Comparison of ENCODE assay signal across 18 cellular contexts in the genomic region with DNA sequence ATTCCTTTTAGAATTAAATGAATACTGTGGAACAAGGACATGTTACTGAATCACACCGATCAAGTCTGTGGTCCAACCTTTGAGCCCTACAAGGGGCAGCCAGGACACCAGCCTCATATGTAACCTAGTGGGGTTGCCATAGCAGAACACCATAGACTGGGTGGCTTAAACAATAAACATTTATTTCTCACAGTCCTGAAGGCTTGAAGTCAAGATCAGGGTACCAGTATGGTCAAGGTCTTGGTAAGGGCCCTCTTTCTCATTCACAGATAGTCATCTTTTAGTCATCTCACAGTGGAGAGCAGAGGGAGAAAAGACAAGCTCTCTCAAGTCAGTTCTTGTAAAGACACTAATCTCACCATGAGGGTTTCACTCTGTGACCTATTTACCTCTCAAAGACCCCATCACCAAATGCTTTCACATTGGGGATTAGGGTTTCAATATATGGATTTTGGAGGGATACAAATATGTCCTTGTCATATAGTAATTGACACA.
DNase-seq lines count a peak whose midpoint lies in the region; ATAC-seq, FAIRE-seq and TF ChIP-seq lines count a peak whose summit lies in the region.
"Had no signal": no experiment of that assay in that cellular context is flagged by ENCODE, and none has a peak within 500 bp of the region (broad histone marks: within the 10 kb centered on the region; RNA-seq: fewer than 3 reads in every experiment).

No MANE protein-coding gene starts in this region.

- POLR2A ChIA-PET in WTC11 (lab: Charles Lee) (no interaction called here), OCI-LY7 (lab: Charles Lee) (interaction anchor here (0.6 kb wide), 1 partner anchor 74 kb away, joined by 5 read pairs; no protein-coding TSS in a partner anchor)

- H3K4me3 Mint-ChIP-seq in GM23338, result no peak overlapping the region
- no peak overlapping the region for H3K4me3 Mint-ChIP-seq in WTC11
- H3K4me3 Mint-ChIP-seq: CD4-positive, CD25-positive, alpha-beta regulatory T cell; CD8-positive, alpha-beta memory T cell had no signal

- intact Hi-C loops in esophagus muscularis mucosa (cut with DNase I), result no loop called here
- intact Hi-C loops in OCI-LY7 (cut with micrococcal nuclease; ENCODE audit: unreplicated experiment), result no loop called here

- peaks cover 33% of the 10 kb centered on the region for H3K4me1 Mint-ChIP-seq in GM23338
- peaks cover 48% of the 10 kb centered on the region for H3K4me1 Mint-ChIP-seq in WTC11
- H3K4me1 Mint-ChIP-seq: CD4-positive, CD25-positive, alpha-beta regulatory T cell; CD8-positive, alpha-beta memory T cell had no signal

- no peak for TF ChIP-seq EP300 in esophagus muscularis mucosa (IDR thresholded peaks at IDR 0.05)

- H3K27me3 ChIP-seq in GM23338 (ENCODE audit: insufficient read depth) (no peaks in the 10 kb centered on the region), esophagus muscularis mucosa (no peaks in the 10 kb centered on the region)
- H3K27me3 ChIP-seq: BE2C had no signal

- H3K9me3 Mint-ChIP-seq in GM23338 (no peaks in the 10 kb centered on the region), WTC11 (peaks cover 5% of the 10 kb centered on the region; the same call in 1 of the 2 replicates)

- no peaks in the 10 kb centered on the region for H4K20me1 ChIP-seq in GM23338 (replicated peaks; ENCODE audit: insufficient read depth)
- no peaks in the 10 kb centered on the region for H4K20me1 ChIP-seq in OCI-LY7 (ENCODE audit: insufficient read depth, low read length)

- 100% methylated on average over 1 of the region's 1 CpG for WGBS in esophagus muscularis mucosa

- H3K4me2 ChIP-seq in GM23338 (peak overlapping the region; percentile 70), OCI-LY7 (ENCODE audit: low read length) (no peak overlapping the region)

- H3K27ac ChIP-seq in GM23338 (ENCODE audit: low read depth) (no peak overlapping the region), esophagus muscularis mucosa (replicated peaks in 1 of 4) (no peak overlapping the region), OCI-LY7 (ENCODE audit: low read depth, low read length, poor library complexity, severe bottlenecking) (no peak overlapping the region)
- H3K27ac ChIP-seq: GM23248 had no signal

- H2AFZ ChIP-seq in GM23338, result no peak overlapping the region
- H2AFZ ChIP-seq in OCI-LY7 (ENCODE audit: low read length), result no peak overlapping the region
- H2AFZ ChIP-seq: GM23248 had no signal

- DNase-seq in GM23338 (ENCODE audit: low spot score) (no peak), WTC11 (ENCODE audit: low spot score) (no peak), esophagus muscularis mucosa (ENCODE audit: extremely low spot score) (peak; percentile 34), HTR-8/SVneo (ENCODE audit: insufficient read length, low spot score) (no peak), globus pallidus (ENCODE audit: low spot score) (no peak), OCI-LY7 (ENCODE audit: low spot score) (no peak)
- DNase-seq: BE2C; C1 segment of cervical spinal cord; CD4-positive, CD25-positive, alpha-beta regulatory T cell; CD8-positive, alpha-beta memory T cell; COR-L47; DMS 273 treated with DMSO at 0.1 percent for 48 hours; DMS53; DND-41; EL; GM23248; H7 had no signal

- H3K36me3 Mint-ChIP-seq in GM23338 (ENCODE audit: low read depth), result no peaks in the 10 kb centered on the region
- no peaks in the 10 kb centered on the region for H3K36me3 Mint-ChIP-seq in WTC11
- H3K36me3 Mint-ChIP-seq: CD4-positive, CD25-positive, alpha-beta regulatory T cell; CD8-positive, alpha-beta memory T cell had no signal

- H3F3A ChIP-seq in GM23338 (replicated peaks; ENCODE audit: low read depth), result no peaks in the 10 kb centered on the region

- H3K4me1 ChIP-seq in GM23338 (ENCODE audit: insufficient read depth) (peaks cover 35% of the 10 kb centered on the region), esophagus muscularis mucosa (peaks cover 0 to 10% (median 6%) of the 10 kb centered on the region in 4 donors), OCI-LY7 (ENCODE audit: insufficient read depth, low read length, poor library complexity, severe bottlenecking) (peaks cover 25% of the 10 kb centered on the region)
- H3K4me1 ChIP-seq: BE2C had no signal

- no peak for ATAC-seq in GM23338
- ATAC-seq in WTC11, result 0 out of 2 replicates have a peak, but pooled peaks have one; percentile 25
- ATAC-seq: GM12878 had no signal

- H3K36me3 ChIP-seq in GM23338 (ENCODE audit: insufficient read depth) (no peaks in the 10 kb centered on the region), esophagus muscularis mucosa (no peaks in the 10 kb centered on the region), OCI-LY7 (ENCODE audit: insufficient read depth, low read length) (no peaks in the 10 kb centered on the region)
- H3K36me3 ChIP-seq: BE2C had no signal

- H3K4me3 ChIP-seq in GM23338 (peak overlapping the region; percentile 4; the same call in 1 of the 2 replicates), esophagus muscularis mucosa (no peak overlapping the region), OCI-LY7 (ENCODE audit: low read depth, low read length, poor library complexity, severe bottlenecking) (no peak overlapping the region)
- H3K4me3 ChIP-seq: GM12878, GM23248 had no signal

- CTCF ChIA-PET in WTC11 (lab: Charles Lee) (no interaction called here), OCI-LY7 (lab: Charles Lee; ENCODE audit: unreplicated experiment) (no interaction called here)

- no peak for TF ChIP-seq CTCF in GM23338 (conservative IDR thresholded peaks at IDR 0.05; ENCODE audit: low read depth in 2 of 2)
- TF ChIP-seq CTCF in WTC11 (IDR thresholded peaks at IDR 0.05), result no peak
- TF ChIP-seq CTCF in esophagus muscularis mucosa (IDR thresholded peaks at IDR 0.05), result no peak
- TF ChIP-seq CTCF in OCI-LY7 (conservative IDR thresholded peaks at IDR 0.05; ENCODE audit: low read length), result no peak

- peaks cover 0 to 4% (median 0%) of the 10 kb centered on the region in 4 donors for H3K9me3 ChIP-seq in esophagus muscularis mucosa
- no peaks in the 10 kb centered on the region for H3K9me3 ChIP-seq in OCI-LY7 (ENCODE audit: low read length)
- H3K9me3 ChIP-seq: BE2C had no signal

- peaks cover 7% of the 10 kb centered on the region for H3K27me3 Mint-ChIP-seq in GM23338 (ENCODE audit: insufficient read depth, low read depth, poor library complexity)
- H3K27me3 Mint-ChIP-seq in WTC11 (ENCODE audit: low read depth), result no peaks in the 10 kb centered on the region; the same call in 1 of the 2 replicates

- no peak for FAIRE-seq in HTR-8/SVneo (lab: Jason Lieb, UNC)
- FAIRE-seq: GM12878 had no signal

- no peak overlapping the region for H3K27ac Mint-ChIP-seq in GM23338
- H3K27ac Mint-ChIP-seq in WTC11, result no peak overlapping the region
- H3K27ac Mint-ChIP-seq: CD4-positive, CD25-positive, alpha-beta regulatory T cell; CD8-positive, alpha-beta memory T cell had no signal

- H3K9me2 ChIP-seq in GM23338 (ENCODE audit: insufficient read depth) (peaks cover 40% of the 10 kb centered on the region; the same call in 1 of the 2 replicates), OCI-LY7 (ENCODE audit: insufficient read depth, low read length) (no peaks in the 10 kb centered on the region)

- no peaks in the 10 kb centered on the region for H3K79me2 ChIP-seq in GM23338 (replicated peaks; ENCODE audit: insufficient read depth)
- no peaks in the 10 kb centered on the region for H3K79me2 ChIP-seq in OCI-LY7 (ENCODE audit: insufficient read depth, low read depth, low read length)

- TF ChIP-seq POLR2A in esophagus muscularis mucosa (IDR thresholded peaks at IDR 0.05; ENCODE audit: low read depth), result no peak

- no TSS peak for BruUV-seq in OCI-LY7 (replicated peaks; lab: Mats Ljungman, UMichigan)

TF ChIP-seq in GM23338, 12 proteins besides CTCF, POLR2A, EP300 and RAD21 (continues in another document):
- TF ChIP-seq, protein P1, sequence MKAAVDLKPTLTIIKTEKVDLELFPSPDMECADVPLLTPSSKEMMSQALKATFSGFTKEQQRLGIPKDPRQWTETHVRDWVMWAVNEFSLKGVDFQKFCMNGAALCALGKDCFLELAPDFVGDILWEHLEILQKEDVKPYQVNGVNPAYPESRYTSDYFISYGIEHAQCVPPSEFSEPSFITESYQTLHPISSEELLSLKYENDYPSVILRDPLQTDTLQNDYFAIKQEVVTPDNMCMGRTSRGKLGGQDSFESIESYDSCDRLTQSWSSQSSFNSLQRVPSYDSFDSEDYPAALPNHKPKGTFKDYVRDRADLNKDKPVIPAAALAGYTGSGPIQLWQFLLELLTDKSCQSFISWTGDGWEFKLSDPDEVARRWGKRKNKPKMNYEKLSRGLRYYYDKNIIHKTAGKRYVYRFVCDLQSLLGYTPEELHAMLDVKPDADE (IDR thresholded peaks at IDR 0.05), result no peak

TF ChIP-seq in WTC11, 78 proteins besides CTCF, POLR2A, EP300 and RAD21 (continues in another document):
- TF ChIP-seq, protein P2, sequence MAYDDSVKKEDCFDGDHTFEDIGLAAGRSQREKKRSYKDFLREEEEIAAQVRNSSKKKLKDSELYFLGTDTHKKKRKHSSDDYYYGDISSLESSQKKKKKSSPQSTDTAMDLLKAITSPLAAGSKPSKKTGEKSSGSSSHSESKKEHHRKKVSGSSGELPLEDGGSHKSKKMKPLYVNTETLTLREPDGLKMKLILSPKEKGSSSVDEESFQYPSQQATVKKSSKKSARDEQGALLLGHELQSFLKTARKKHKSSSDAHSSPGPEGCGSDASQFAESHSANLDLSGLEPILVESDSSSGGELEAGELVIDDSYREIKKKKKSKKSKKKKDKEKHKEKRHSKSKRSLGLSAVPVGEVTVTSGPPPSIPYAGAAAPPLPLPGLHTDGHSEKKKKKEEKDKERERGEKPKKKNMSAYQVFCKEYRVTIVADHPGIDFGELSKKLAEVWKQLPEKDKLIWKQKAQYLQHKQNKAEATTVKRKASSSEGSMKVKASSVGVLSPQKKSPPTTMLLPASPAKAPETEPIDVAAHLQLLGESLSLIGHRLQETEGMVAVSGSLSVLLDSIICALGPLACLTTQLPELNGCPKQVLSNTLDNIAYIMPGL (CRISPR knock-in tag; IDR thresholded peaks at IDR 0.05), result no peak
- TF ChIP-seq, protein P3, sequence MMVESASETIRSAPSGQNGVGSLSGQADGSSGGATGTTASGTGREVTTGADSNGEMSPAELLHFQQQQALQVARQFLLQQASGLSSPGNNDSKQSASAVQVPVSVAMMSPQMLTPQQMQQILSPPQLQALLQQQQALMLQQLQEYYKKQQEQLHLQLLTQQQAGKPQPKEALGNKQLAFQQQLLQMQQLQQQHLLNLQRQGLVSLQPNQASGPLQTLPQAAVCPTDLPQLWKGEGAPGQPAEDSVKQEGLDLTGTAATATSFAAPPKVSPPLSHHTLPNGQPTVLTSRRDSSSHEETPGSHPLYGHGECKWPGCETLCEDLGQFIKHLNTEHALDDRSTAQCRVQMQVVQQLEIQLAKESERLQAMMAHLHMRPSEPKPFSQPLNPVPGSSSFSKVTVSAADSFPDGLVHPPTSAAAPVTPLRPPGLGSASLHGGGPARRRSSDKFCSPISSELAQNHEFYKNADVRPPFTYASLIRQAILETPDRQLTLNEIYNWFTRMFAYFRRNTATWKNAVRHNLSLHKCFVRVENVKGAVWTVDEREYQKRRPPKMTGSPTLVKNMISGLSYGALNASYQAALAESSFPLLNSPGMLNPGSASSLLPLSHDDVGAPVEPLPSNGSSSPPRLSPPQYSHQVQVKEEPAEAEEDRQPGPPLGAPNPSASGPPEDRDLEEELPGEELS (CRISPR knock-in tag; IDR thresholded peaks at IDR 0.05), result no peak
- TF ChIP-seq ZNF121 (CRISPR knock-in tag; IDR thresholded peaks at IDR 0.05), result no peak
